Comparison of ENCODE assay signal across 25 cellular contexts in genomic region chr5:74499236-74499635, GRCh38.
DNase-seq lines count a peak whose midpoint lies in the region; ATAC-seq and TF ChIP-seq lines count a peak whose summit lies in the region.
"Had no signal": no experiment of that assay in that cellular context is flagged by ENCODE, and none has a peak within 500 bp of the region (broad histone marks: within the 10 kb centered on the region; RNA-seq: fewer than 3 reads in every experiment).

No MANE protein-coding gene starts in this region.

- H3K27me3 ChIP-seq in neural progenitor cell (no peaks in the 10 kb centered on the region), esophagus muscularis mucosa (no peaks in the 10 kb centered on the region), HAP-1 (ENCODE audit: low read depth) (no peaks in the 10 kb centered on the region; the same call in 1 of the 2 replicates)
- H3K27me3 ChIP-seq: left lung, upper lobe of left lung had no signal

- TF ChIP-seq EP300 in esophagus muscularis mucosa (IDR thresholded peaks at IDR 0.05), result no peak

- H4K20me1 ChIP-seq in neural progenitor cell (ENCODE audit: low read depth), result no peaks in the 10 kb centered on the region

- peaks cover 33% of the 10 kb centered on the region for H3K4me1 Mint-ChIP-seq in neural progenitor cell
- H3K4me1 Mint-ChIP-seq in natural killer cell, result peaks cover 2% of the 10 kb centered on the region in 2 donors

- peak overlapping the region; percentile 17 for H3K4me2 ChIP-seq in neural progenitor cell

- peak; percentile 33 for DNase-seq in NCI-H2029 (lab: John Stamatoyannopoulos, UW)
- DNase-seq in fibroblast of villous mesenchyme (ENCODE audit: low read depth), result peak; percentile 34
- no peak for DNase-seq in neural progenitor cell (ENCODE audit: low spot score)
- DNase-seq in esophagus muscularis mucosa (ENCODE audit: extremely low spot score), result no peak
- no peak for DNase-seq in GF-D8 (lab: John Stamatoyannopoulos, UW)
- DNase-seq in natural killer cell, result no peak
- DNase-seq in HAP-1 (ENCODE audit: low spot score in 2 of 2), result no peak
- DNase-seq: activated naive CD4-positive, alpha-beta T cell treated with anti-CD3 and anti-CD28 coated beads, Interleukin-2, amount 50 U/mL, for 16 hours; amygdala; CD8-positive, alpha-beta T cell; DND-41; effector CD8-positive, alpha-beta T cell; foreskin melanocyte; hippocampal formation; left lung; NCI-H1048; NCI-H510A; stimulated activated CD4-positive, alpha-beta T cell treated with anti-CD3 and anti-CD28 coated beads, Interleukin-2, amount 100 ng/mL, for 24 hours; upper lobe of left lung had no signal

- peaks cover 2% of the 10 kb centered on the region for H3K27me3 Mint-ChIP-seq in neural progenitor cell (ENCODE audit: insufficient read depth, low read depth)
- H3K27me3 Mint-ChIP-seq in natural killer cell (ENCODE audit: low read depth in 2 of 2), result peaks cover 2 to 5% of the 10 kb centered on the region in 2 donors

- H2AFZ ChIP-seq in neural progenitor cell (replicated peaks), result peak overlapping the region; percentile 96

- H3F3A ChIP-seq in neural progenitor cell (ENCODE audit: low read depth), result no peaks in the 10 kb centered on the region

- no peak for TF ChIP-seq POLR2A in esophagus muscularis mucosa (IDR thresholded peaks at IDR 0.05; ENCODE audit: low read depth)

- POLR2A ChIA-PET in HEK293 (lab: Yijun Ruan, JAX), result interaction anchor here (0.5 to 0.7 kb wide), 2 partner anchors 130 to 171 kb away, joined by 4 to 9 read pairs; no protein-coding TSS in a partner anchor

- in situ Hi-C loops in HAP-1 (cut with MboI; ENCODE audit: low sequenced_read_pairs), result no loop called here

- H3K9me3 Mint-ChIP-seq in neural progenitor cell (peaks cover 3% of the 10 kb centered on the region), natural killer cell (no peaks in the 10 kb centered on the region)
- H3K9me3 Mint-ChIP-seq: activated T-helper 1 cell treated with anti-CD3 and anti-CD28 coated beads, Interleukin-12 subunit alpha, Interleukin-12 subunit beta, Interleukin-2, Interleukin-4 antibody, amounts not matched to agents 30 ng/mL and 10 ng/mL and 1 ng/mL, durations not matched to agents 14 hours and 24 hours and 36 hours; CD8-positive, alpha-beta T cell; T-helper 2 cell treated with Interferon-gamma antibody and Interleukin-4, amounts not matched to agents 5 μg/mL and 100 μg/mL, for 36 hours; WTC11 had no signal

- H3K4me3 ChIP-seq in HEK293 (ENCODE audit: low read depth, low read length) (no peak overlapping the region), fibroblast of villous mesenchyme (ENCODE audit: low read depth, low read length) (no peak overlapping the region), neural progenitor cell (no peak overlapping the region), esophagus muscularis mucosa (no peak overlapping the region), HAP-1 (no peak overlapping the region)
- H3K4me3 ChIP-seq: left lung, skin epidermis, upper lobe of left lung had no signal

- CTCF ChIA-PET in HEK293 (lab: Yijun Ruan, JAX), result interaction anchor here (0.7 kb wide), 1 partner anchor 96 kb away, joined by 3 read pairs; no protein-coding TSS in a partner anchor

- no peaks in the 10 kb centered on the region for H3K9me3 ChIP-seq in HEK293 (ENCODE audit: control insufficient read depth, insufficient read depth, low read depth, low read length)
- no peaks in the 10 kb centered on the region for H3K9me3 ChIP-seq in neural progenitor cell (ENCODE audit: low read depth)
- no peaks in the 10 kb centered on the region for H3K9me3 ChIP-seq in esophagus muscularis mucosa
- no peaks in the 10 kb centered on the region for H3K9me3 ChIP-seq in HAP-1
- H3K9me3 ChIP-seq: left lung, upper lobe of left lung had no signal

- TF ChIP-seq CTCF in HEK293 (tag by site-specific recombination; IDR thresholded peaks at IDR 0.05), result no peak
- no peak for TF ChIP-seq CTCF in fibroblast of villous mesenchyme (IDR thresholded peaks at IDR 0.05; ENCODE audit: insufficient read depth, low read depth, low read length)
- no peak for TF ChIP-seq CTCF in neural progenitor cell (IDR thresholded peaks at IDR 0.05)
- no peak for TF ChIP-seq CTCF in esophagus muscularis mucosa (IDR thresholded peaks at IDR 0.05)
- TF ChIP-seq CTCF in natural killer cell (IDR thresholded peaks at IDR 0.05), result no peak

- no peaks in the 10 kb centered on the region for H3K36me3 Mint-ChIP-seq in neural progenitor cell
- H3K36me3 Mint-ChIP-seq in natural killer cell, result no peaks in the 10 kb centered on the region
- H3K36me3 Mint-ChIP-seq: CD8-positive, alpha-beta T cell; WTC11 had no signal

- no peaks in the 10 kb centered on the region for H3K79me2 ChIP-seq in neural progenitor cell (ENCODE audit: low read depth)

- no peak overlapping the region for H3K27ac ChIP-seq in HEK293 (ENCODE audit: extremely low read depth, low read depth, low read length)
- no peak overlapping the region for H3K27ac ChIP-seq in neural progenitor cell
- no peak overlapping the region for H3K27ac ChIP-seq in esophagus muscularis mucosa (replicated peaks in 1 of 4)
- H3K27ac ChIP-seq: left lung, skin epidermis, upper lobe of left lung had no signal

- intact Hi-C loops in esophagus muscularis mucosa (cut with DNase I), result no loop called here
- intact Hi-C loops in natural killer cell (cut with micrococcal nuclease), result no loop called here

- no peak for ATAC-seq in natural killer cell
- ATAC-seq: CD8-positive, alpha-beta T cell; left lung; SK-N-SH treated with all-trans-retinoic acid at 6 μM for 48 hours had no signal

- H3K9ac ChIP-seq in neural progenitor cell, result no peak overlapping the region

- peaks cover 13% of the 10 kb centered on the region for H3K4me1 ChIP-seq in HEK293 (ENCODE audit: control insufficient read depth, insufficient read depth, low read length)
- peaks cover 18% of the 10 kb centered on the region for H3K4me1 ChIP-seq in neural progenitor cell
- peaks cover 5 to 11% (median 8%) of the 10 kb centered on the region in 4 donors for H3K4me1 ChIP-seq in esophagus muscularis mucosa
- no peaks in the 10 kb centered on the region; the same call in 1 of the 2 replicates for H3K4me1 ChIP-seq in HAP-1

- no peaks in the 10 kb centered on the region for H3K36me3 ChIP-seq in HEK293 (ENCODE audit: control insufficient read depth in 2 of 2, insufficient read depth in 1 of 2, low read length in 2 of 2)
- no peaks in the 10 kb centered on the region for H3K36me3 ChIP-seq in neural progenitor cell
- no peaks in the 10 kb centered on the region for H3K36me3 ChIP-seq in esophagus muscularis mucosa
- no peaks in the 10 kb centered on the region for H3K36me3 ChIP-seq in HAP-1 (replicated peaks)
- H3K36me3 ChIP-seq: left lung, upper lobe of left lung had no signal

- H3K4me3 Mint-ChIP-seq in neural progenitor cell, result no peak overlapping the region
- no peak overlapping the region for H3K4me3 Mint-ChIP-seq in natural killer cell
- H3K4me3 Mint-ChIP-seq: activated T-helper 1 cell treated with anti-CD3 and anti-CD28 coated beads, Interleukin-12 subunit alpha, Interleukin-12 subunit beta, Interleukin-2, Interleukin-4 antibody, amounts not matched to agents 30 ng/mL and 10 ng/mL and 1 ng/mL, durations not matched to agents 14 hours and 24 hours and 36 hours; CD8-positive, alpha-beta T cell; T-helper 2 cell treated with Interferon-gamma antibody and Interleukin-4, amounts not matched to agents 5 μg/mL and 100 μg/mL, for 36 hours; WTC11 had no signal

- H3K27ac Mint-ChIP-seq in neural progenitor cell, result peak overlapping the region; percentile 91
- no peak overlapping the region for H3K27ac Mint-ChIP-seq in natural killer cell
- H3K27ac Mint-ChIP-seq: activated T-helper 1 cell treated with anti-CD3 and anti-CD28 coated beads, Interleukin-12 subunit alpha, Interleukin-12 subunit beta, Interleukin-2, Interleukin-4 antibody, amounts not matched to agents 30 ng/mL and 10 ng/mL and 1 ng/mL, durations not matched to agents 14 hours and 24 hours and 36 hours; CD8-positive, alpha-beta T cell; T-helper 2 cell treated with Interferon-gamma antibody and Interleukin-4, amounts not matched to agents 5 μg/mL and 100 μg/mL, for 36 hours; WTC11 had no signal

- 62% methylated on average over 3 of the region's 3 CpGs for WGBS in esophagus muscularis mucosa

TF ChIP-seq in HEK293, 187 proteins besides CTCF, POLR2A, EP300 and RAD21:
- TF ChIP-seq HOXA7 (CRISPR knock-in tag; IDR thresholded peaks at IDR 0.05; ENCODE audit: borderline replicate concordance) (no peak), REST (tag by site-specific recombination; IDR thresholded peaks at IDR 0.05) (0 out of 2 replicates have a peak, but pooled peaks have one; percentile 30), ZNF146 (tag by site-specific recombination; IDR thresholded peaks at IDR 0.05) (no peak)

Comparison
In these comparisons a context has a peak if more than half of its experiments do, and no peak if none do; other contexts are left out.
1. DNase-seq: peak in NCI-H2029 (single experiment) and fibroblast of villous mesenchyme (single experiment); none in neural progenitor cell (single experiment), esophagus muscularis mucosa (single experiment), GF-D8 (single experiment), natural killer cell (single experiment) and HAP-1 (0 of 2).